ENCODE assay signal across 12 cellular contexts in genomic region chr1:49102752-49103151, GRCh38.
A peak's percentile ranks its signal among the peaks of the same experiment; 100 is the strongest.
DNase-seq lines count a peak whose midpoint lies in the region; ATAC-seq, FAIRE-seq and TF ChIP-seq lines count a peak whose summit lies in the region.
"Had no signal": no experiment of that assay in that cellular context is flagged by ENCODE, and none has a peak within 500 bp of the region (broad histone marks: within the 10 kb centered on the region; RNA-seq: fewer than 3 reads in every experiment).

No MANE protein-coding gene starts in this region.

- H3K4me3 ChIP-seq in kidney (ENCODE audit: low read length in 2 of 2) = no peak overlapping the region
- H3K4me3 ChIP-seq: thyroid gland had no signal

- no peak overlapping the region for H3K27ac ChIP-seq in kidney (ENCODE audit: low read depth in 2 of 2, low read length in 2 of 2)
- H3K27ac ChIP-seq: thyroid gland had no signal

- DNase-seq in SK-MEL-5 (ENCODE audit: low read depth, low spot score) (peak; percentile 32), kidney glomerular epithelial cell (lab: John Stamatoyannopoulos, UW) (peak; percentile 86), kidney (no peak), HEK293T (ENCODE audit: extremely low spot score) (no peak), superior temporal gyrus (ENCODE audit: extremely low spot score) (no peak)
- DNase-seq in activated CD4-positive, CD25-positive, alpha-beta regulatory T cell treated with anti-CD3 and anti-CD28 coated beads, Interleukin-2, amount 50 U/mL, for 72 hours = no peak
- DNase-seq: DND-41, erythroblast, NCI-H526, thyroid gland had no signal

- intact Hi-C loops in kidney (cut with DNase I) = no loop called here

- no peak for TF ChIP-seq CTCF in kidney (IDR thresholded peaks at IDR 0.05; ENCODE audit: borderline replicate concordance, extremely low read depth, insufficient read depth)

- POLR2A ChIA-PET in HEK293T (lab: Yijun Ruan, JAX) = no interaction called here

- no peak for FAIRE-seq in kidney (lab: Jason Lieb, UNC)

- H3K4me1 ChIP-seq in kidney (ENCODE audit: control insufficient read depth in 1 of 2, insufficient read depth in 1 of 2, low read depth in 1 of 2, low read length in 2 of 2) = no peaks in the 10 kb centered on the region
- H3K4me1 ChIP-seq: thyroid gland had no signal

- no peaks in the 10 kb centered on the region for H3K36me3 ChIP-seq in kidney (ENCODE audit: control insufficient read depth in 1 of 2, insufficient read depth in 2 of 2, low read length in 2 of 2)
- H3K36me3 ChIP-seq: thyroid gland had no signal

- H3K9me3 ChIP-seq in kidney (ENCODE audit: control insufficient read depth in 1 of 2, low read length in 2 of 2) = no peaks in the 10 kb centered on the region
- H3K9me3 ChIP-seq: thyroid gland had no signal

- CTCF ChIA-PET in HEK293T (lab: Yijun Ruan, JAX) = no interaction called here

- peak; percentile 73 for ATAC-seq in GM18502 (IDR thresholded peaks at IDR 0.05; ENCODE audit: poor library complexity, unreplicated experiment)
- peak; percentile 40 for ATAC-seq in HG02623 (IDR thresholded peaks at IDR 0.05; ENCODE audit: unreplicated experiment)

- H3K9ac ChIP-seq in kidney (ENCODE audit: low read length in 2 of 2) = no peak overlapping the region

- in situ Hi-C loops in SK-MEL-5 (cut with HindIII; ENCODE audit: low pct_unique_long_range_greater_than_20kb, low sequenced_read_pairs) = no loop called here

TF ChIP-seq in HEK293T, 16 proteins besides CTCF, POLR2A, EP300 and RAD21:
- TF ChIP-seq LEF1 (IDR thresholded peaks at IDR 0.05; ENCODE audit: borderline replicate concordance) = no peak
- TF ChIP-seq FOXA1 (IDR thresholded peaks at IDR 0.05) = no peak
- TF ChIP-seq FOXK2 (IDR thresholded peaks at IDR 0.05) = no peak
- TF ChIP-seq PKNOX1 (IDR thresholded peaks at IDR 0.05) = no peak
- no peak for TF ChIP-seq FOXM1 (IDR thresholded peaks at IDR 0.05; ENCODE audit: borderline replicate concordance)
- no peak for TF ChIP-seq NFRKB (IDR thresholded peaks at IDR 0.05)
- no peak for TF ChIP-seq SP1 (IDR thresholded peaks at IDR 0.05)
- no peak for TF ChIP-seq BHLHE40 (IDR thresholded peaks at IDR 0.05; ENCODE audit: borderline replicate concordance)
- TF ChIP-seq ELF4 (IDR thresholded peaks at IDR 0.05) = no peak
- TF ChIP-seq HDGF (IDR thresholded peaks at IDR 0.05; ENCODE audit: borderline replicate concordance) = no peak

Comparison
In these comparisons a context has a peak if more than half of its experiments do, and no peak if none do; other contexts are left out.
1. DNase-seq: peak in SK-MEL-5 (single experiment) and kidney glomerular epithelial cell (single experiment); none in kidney (single experiment), HEK293T (single experiment), superior temporal gyrus (single experiment) and activated CD4-positive, CD25-positive, alpha-beta regulatory T cell treated with anti-CD3 and anti-CD28 coated beads, Interleukin-2, amount 50 U/mL, for 72 hours (single experiment).